8 cellular contexts compared by ENCODE assay signal in the genomic region with DNA sequence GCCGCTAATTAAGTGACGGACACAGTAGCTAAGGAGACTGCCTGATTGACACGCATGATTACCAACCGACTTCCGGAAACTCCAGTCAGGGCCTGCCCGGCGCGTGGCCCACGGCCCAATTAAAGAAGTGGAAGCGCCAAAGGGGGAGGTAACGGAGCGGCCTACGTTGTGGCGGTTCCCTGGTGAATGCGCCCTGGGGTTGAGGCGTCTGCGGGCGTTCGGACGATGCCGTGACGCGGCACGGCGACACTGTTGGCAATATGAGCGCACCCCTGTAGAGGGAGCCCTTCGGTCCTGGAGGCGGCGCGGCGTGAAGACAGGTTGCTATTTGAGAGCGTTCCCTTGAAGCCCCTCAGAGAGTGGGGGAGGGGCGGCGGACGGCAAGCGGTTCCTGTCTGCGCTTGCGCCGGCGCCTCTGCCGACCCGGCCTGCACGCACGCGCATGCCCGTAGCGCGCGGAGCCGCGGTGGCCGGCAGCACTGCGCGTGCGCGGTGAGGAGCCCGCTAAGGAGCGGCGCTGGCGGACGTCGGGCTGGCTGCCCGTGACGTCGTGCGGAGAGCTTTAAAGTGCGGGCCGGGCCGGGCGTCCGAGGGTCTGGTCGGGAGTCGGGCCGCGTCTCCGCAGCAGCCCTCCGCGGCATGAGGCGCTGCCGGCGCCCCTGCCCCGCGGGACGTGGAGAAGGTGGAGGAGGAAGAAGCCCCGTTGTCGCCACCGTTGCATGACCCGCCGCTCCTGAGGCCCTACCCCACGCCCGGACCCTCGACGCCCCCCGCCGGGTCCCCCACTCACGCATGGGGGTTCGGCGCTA. TPM values are rescaled to one million over a fixed set of nuclear protein-coding genes. Genes with fewer than 3 reads are reported as not detected.
DNase-seq lines count a peak whose midpoint lies in the region; ATAC-seq and TF ChIP-seq lines count a peak whose summit lies in the region.

A gene (plus strand): TSS at position 495 of the 809 bp plus-strand sequence. CDS start 416 bp downstream, outside the sequence.

- H3K36me3 ChIP-seq in PC-3 (ENCODE audit: low read depth, low read length) (peaks cover 6% of the 10 kb centered on the region; the same call in 1 of the 2 replicates), mucosa of descending colon (ENCODE audit: low read depth) (peaks cover 5% of the 10 kb centered on the region)

- peak within 1 kb of the TSS; percentile 95 for H3K9ac ChIP-seq in PC-3 (ENCODE audit: low read length)

- peak within 1 kb of the TSS; percentile 94 for H3K4me2 ChIP-seq in PC-3 (ENCODE audit: low read length)

- DNase-seq in DMS53 treated with DMSO at 0.1 percent for 48 hours (lab: John Stamatoyannopoulos, UW; ENCODE audit: unreplicated experiment) (peak; percentile 90), PC-3 (peak; percentile 99), activated T-cell treated with anti-CD3 and anti-CD28 coated beads for 48 hours (ENCODE audit: low read depth) (peak; percentile 97), epithelial cell of prostate (ENCODE audit: low read depth, low spot score) (peak; percentile 99), mucosa of descending colon (peak; percentile 96 to 98 (median 97))
- DNase-seq in Jurkat, Clone E6-1 (ENCODE audit: low read depth, low spot score) = peak; percentile 99
- peak; percentile 96 for DNase-seq in stimulated activated CD8-positive, alpha-beta memory T cell treated with anti-CD3 and anti-CD28 coated beads, Interleukin-4, amount 100 ng/mL, for 24 hours (ENCODE audit: low read depth)

- H3K9me2 ChIP-seq in PC-3 (replicated peaks; ENCODE audit: low read length) = no peaks in the 10 kb centered on the region

- CTCF ChIA-PET in PC-3 (lab: Charles Lee) = no interaction called here

- peaks cover 51% of the 10 kb centered on the region for H3K79me2 ChIP-seq in PC-3 (ENCODE audit: low read length)

- TSS peak; percentile 5 for BruUV-seq in PC-3 (replicated peaks; lab: Mats Ljungman, UMichigan)

- H3F3A ChIP-seq in PC-3 (ENCODE audit: low read length, unreplicated experiment) = no peaks in the 10 kb centered on the region

- H3K4me1 ChIP-seq in PC-3 (ENCODE audit: insufficient read depth, low read length) (peaks cover 43% of the 10 kb centered on the region), mucosa of descending colon (ENCODE audit: low read depth) (peaks cover 45% of the 10 kb centered on the region)

- H3K27ac ChIP-seq in PC-3 (ENCODE audit: low read length) (peak within 1 kb of the TSS; percentile 92), epithelial cell of prostate (peak within 1 kb of the TSS; percentile 97)

- H3K27me3 ChIP-seq in PC-3 (ENCODE audit: low read length) = no peaks in the 10 kb centered on the region

- POLR2A ChIA-PET in PC-3 (lab: Charles Lee; ENCODE audit: unreplicated experiment) = no interaction called here

- H3K4me3 ChIP-seq in Jurkat, Clone E6-1 (ENCODE audit: low read length) = peak within 1 kb of the TSS; percentile 77
- peak within 1 kb of the TSS; percentile 95 for H3K4me3 ChIP-seq in PC-3 (ENCODE audit: low read length)
- peak within 1 kb of the TSS; percentile 75 for H3K4me3 ChIP-seq in mucosa of descending colon

- intact Hi-C loops in PC-3 (cut with micrococcal nuclease) = loop anchor here (1.0 kb wide), 1 partner anchor 42 kb away; no protein-coding TSS in a partner anchor
- intact Hi-C loops in mucosa of descending colon (cut with DNase I, micrococcal nuclease) = no loop called here

- H3K9me3 ChIP-seq in PC-3 (ENCODE audit: low read length) (no peaks in the 10 kb centered on the region), mucosa of descending colon (no peaks in the 10 kb centered on the region)

- ATAC-seq in GM21619 (IDR thresholded peaks at IDR 0.05; ENCODE audit: unreplicated experiment) (peak; percentile 78), PC-3 (peak; percentile 81), mucosa of descending colon (peak; percentile 89)

- peaks cover 43% of the 10 kb centered on the region for H4K20me1 ChIP-seq in PC-3 (ENCODE audit: low read length)

- H2AFZ ChIP-seq in PC-3 (ENCODE audit: low read length) = peak within 1 kb of the TSS; percentile 95

- TF ChIP-seq CTCF in PC-3 (conservative IDR thresholded peaks at IDR 0.05; ENCODE audit: low read depth, low read length) (peak; percentile 42; the same call in 1 of the 2 replicates), mucosa of descending colon (IDR thresholded peaks at IDR 0.05) (no peak)

RNA-seq across cellular contexts. Expression of the gene that starts here (rescaled TPM):
- 37.7 TPM for polyA plus RNA-seq in Jurkat, Clone E6-1 (2012; ENCODE audit: insufficient read depth, insufficient read length)
- total RNA-seq in PC-3 (2014; rRNA removed) (207 and 227 TPM in 2 replicates), mucosa of descending colon (100 to 1,000 TPM in 1 of 3 donors, 10 to 100 TPM in 2; 70.7 to 151 (median 75.6) TPM)

Comparison
In these comparisons a context has a peak if more than half of its experiments do, and no peak if none do; other contexts are left out.
1. Peak in every context shown above with its lines: DNase-seq, ATAC-seq, H3K4me3 ChIP-seq and H3K27ac ChIP-seq.